20 cellular contexts compared by ENCODE assay signal in genomic region chr7:3606436-3606835, GRCh38.
DNase-seq lines count a peak whose midpoint lies in the region; ATAC-seq, FAIRE-seq and TF ChIP-seq lines count a peak whose summit lies in the region.
"Had no signal": no experiment of that assay in that cellular context is flagged by ENCODE, and none has a peak within 500 bp of the region (broad histone marks: within the 10 kb centered on the region; RNA-seq: fewer than 3 reads in every experiment).

No MANE protein-coding gene starts in this region.

- no peaks in the 10 kb centered on the region for H3K36me3 ChIP-seq in Panc1 (ENCODE audit: control insufficient read depth, insufficient read depth, low read length)
- H3K36me3 ChIP-seq: BE2C had no signal

- CTCF ChIA-PET in Panc1 (lab: Charles Lee) = no interaction called here

- H3K9me3 Mint-ChIP-seq in naive B cell = peaks cover 0 to 14% (median 8%) of the 10 kb centered on the region in 7 donors

- peak; percentile 82 for FAIRE-seq in urothelium cell line (lab: Jason Lieb, UNC)
- FAIRE-seq: GM12891, GM19239, H1 had no signal

- H3K4me1 Mint-ChIP-seq in naive B cell = peaks cover 6 to 12% (median 7%) of the 10 kb centered on the region in 3 donors
- H3K4me1 Mint-ChIP-seq: CD4-positive, CD25-positive, alpha-beta regulatory T cell; CD8-positive, alpha-beta memory T cell; H9 had no signal

- peaks cover 7 to 8% of the 10 kb centered on the region in 2 donors for H3K36me3 Mint-ChIP-seq in naive B cell
- H3K36me3 Mint-ChIP-seq: CD4-positive, CD25-positive, alpha-beta regulatory T cell; CD8-positive, alpha-beta memory T cell had no signal

- H3K27ac ChIP-seq in Panc1 (ENCODE audit: low read length) = peak overlapping the region; percentile 78; the same call in 1 of the 2 replicates

- no peak; the same call in 1 of the 2 replicates for ATAC-seq in Panc1
- ATAC-seq in naive B cell (ENCODE audit: low read depth in 2 of 2) = no peak

- peaks cover 12% of the 10 kb centered on the region for H3K4me1 ChIP-seq in Panc1 (ENCODE audit: control insufficient read depth, insufficient read depth, low read length)
- H3K4me1 ChIP-seq: BE2C had no signal

- TF ChIP-seq CTCF in Panc1 (IDR thresholded peaks at IDR 0.05) = no peak

- H3K27me3 ChIP-seq in Panc1 (ENCODE audit: control insufficient read depth, insufficient read depth, low read length) = no peaks in the 10 kb centered on the region
- H3K27me3 ChIP-seq: BE2C had no signal

- H3K27me3 Mint-ChIP-seq in naive B cell = peaks cover 0 to 10% (median 4%) of the 10 kb centered on the region in 3 donors

- BruUV-seq in Panc1 (replicated peaks; lab: Mats Ljungman, UMichigan) = no TSS peak

- POLR2A ChIA-PET in Panc1 (lab: Charles Lee) = no interaction called here

- peak overlapping the region in 1 of 8 donors; percentile 57 for H3K4me3 Mint-ChIP-seq in naive B cell
- H3K4me3 Mint-ChIP-seq: CD4-positive, CD25-positive, alpha-beta regulatory T cell; CD8-positive, alpha-beta memory T cell; H9 had no signal

- H3K27ac Mint-ChIP-seq in naive B cell = peak overlapping the region in 5 of 6 donors; percentile 6 to 96 (median 42)
- H3K27ac Mint-ChIP-seq: CD4-positive, CD25-positive, alpha-beta regulatory T cell; CD8-positive, alpha-beta memory T cell had no signal

- in situ Hi-C loops in Panc1 (cut with HindIII; ENCODE audit: low pct_unique_long_range_greater_than_20kb, low sequenced_read_pairs) = no loop called here

- H3K9me3 ChIP-seq in Panc1 (ENCODE audit: control insufficient read depth, insufficient read depth, low read depth, low read length) = no peaks in the 10 kb centered on the region
- H3K9me3 ChIP-seq: BE2C had no signal

- H3K4me3 ChIP-seq in Panc1 (ENCODE audit: low read depth in 2 of 2, low read length in 2 of 2) = no peak overlapping the region

- DNase-seq in Panc1 (ENCODE audit: low read depth, low spot score) (no peak), glomerular endothelial cell (ENCODE audit: extremely low read depth, low read depth, low spot score) (peak; percentile 9), naive B cell (no peak), urothelium cell line (ENCODE audit: low spot score) (no peak), AG08396 (ENCODE audit: low spot score) (no peak), NCI-H748 (lab: John Stamatoyannopoulos, UW; ENCODE audit: unreplicated experiment) (no peak), amniotic stem cell (lab: John Stamatoyannopoulos, UW) (no peak)
- DNase-seq: BE2C; C1 segment of cervical spinal cord; CD4-positive, CD25-positive, alpha-beta regulatory T cell; CD8-positive, alpha-beta memory T cell; COR-L47; DMS 273 treated with DMSO at 0.1 percent for 48 hours; DMS53; DND-41; EL; H9 had no signal

- intact Hi-C loops in Panc1 (cut with micrococcal nuclease; ENCODE audit: unreplicated experiment) = no loop called here
